1 cellular context compared by ENCODE assay signal in the genomic region with DNA sequence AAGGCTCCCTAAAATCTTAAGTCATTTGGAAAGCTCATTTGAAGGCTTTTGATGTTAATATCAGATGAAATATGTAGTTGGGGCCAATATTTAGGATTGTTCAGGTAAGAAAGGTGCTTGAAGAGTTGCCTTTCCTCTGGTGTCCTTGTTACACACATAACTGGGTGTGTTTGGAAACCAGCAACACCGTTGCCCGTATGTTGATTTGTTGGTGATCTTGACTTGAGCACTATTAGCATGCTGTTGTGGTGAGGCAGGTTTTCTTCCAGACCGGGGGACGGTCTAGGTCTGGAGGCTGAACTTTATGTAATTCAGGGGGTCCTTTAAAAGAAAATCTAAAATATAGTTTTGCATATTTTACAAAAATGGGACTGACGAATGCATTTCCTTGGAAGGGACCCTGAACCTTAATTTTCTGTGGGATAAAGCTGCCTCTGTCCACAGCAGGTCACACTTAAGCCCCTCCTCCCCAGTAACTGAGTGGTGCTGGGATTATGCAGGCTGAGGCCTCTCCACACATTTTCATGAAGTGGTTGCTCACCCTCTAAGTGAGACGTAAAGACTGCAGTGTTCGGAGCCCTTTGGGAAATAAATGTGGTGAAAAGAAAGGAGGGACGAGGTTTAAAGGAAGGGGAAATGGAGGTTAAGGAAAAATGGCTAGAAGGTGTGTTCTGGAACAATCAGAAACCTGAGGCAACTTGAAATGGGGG.
TF ChIP-seq lines count a peak whose summit lies in the region.

No MANE protein-coding gene starts in this region.

TF ChIP-seq in H1, 55 proteins besides CTCF, POLR2A, EP300 and RAD21:
- TF ChIP-seq POLR2AphosphoS5 (IDR thresholded peaks at IDR 0.05; ENCODE audit: low read depth, low read length): peak; percentile 67
- TF ChIP-seq TAF1 (IDR thresholded peaks at IDR 0.05; ENCODE audit: low read depth, low read length): no peak
